8 cellular contexts compared by ENCODE assay signal in genomic region chr6:32127717-32128592, GRCh38. TPM values are rescaled to one million over a fixed set of nuclear protein-coding genes. Genes with fewer than 3 reads are reported as not detected.
A peak's percentile ranks its signal among the peaks of the same experiment; 100 is the strongest.
DNase-seq lines count a peak whose midpoint lies in the region; ATAC-seq, FAIRE-seq and TF ChIP-seq lines count a peak whose summit lies in the region.

Gene ATF6B, minus strand, starts transcription at chr6:32128246. Its CDS starts 39 bp downstream, at chr6:32128207.

- FAIRE-seq in D721Med (lab: Jason Lieb, UNC) (peak; percentile 55), endothelial cell of umbilical vein (lab: Jason Lieb, UNC) (peak; percentile 100)

- CTCF ChIA-PET in OCI-LY7 (lab: Charles Lee; ENCODE audit: unreplicated experiment) (interaction anchor here (1.4 to 1.5 kb wide), 2 partner anchors 9 to 27 kb away, joined by 7 read pairs; no protein-coding TSS in a partner anchor), endothelial cell of umbilical vein (lab: Charles Lee) (interaction anchor here (1.0 to 3.5 kb wide), 8 partner anchors 9 to 844 kb away, joined by 3 to 17 read pairs (median 4); partner anchors contain the start of gene PBX2)

- TF ChIP-seq POLR2A in endothelial cell of umbilical vein (IDR thresholded peaks at IDR 0.05; ENCODE audit: low read depth, low read length), result no peak

- H4K20me1 ChIP-seq in OCI-LY7 (ENCODE audit: insufficient read depth, low read length) (no peaks in the 10 kb centered on the region), endothelial cell of umbilical vein (replicated peaks; ENCODE audit: control insufficient read depth, extremely low read depth, insufficient read depth, low read length) (no peaks in the 10 kb centered on the region)

- TF ChIP-seq CTCF in D721Med (IDR thresholded peaks at IDR 0.05; ENCODE audit: insufficient read depth, missing control alignments), result no peak
- no peak for TF ChIP-seq CTCF in OCI-LY7 (conservative IDR thresholded peaks at IDR 0.05; ENCODE audit: low read length)
- TF ChIP-seq CTCF in endothelial cell of umbilical vein (IDR thresholded peaks at IDR 0.05; ENCODE audit: extremely low read depth in 1 of 2, insufficient read depth in 1 of 2, low read depth in 1 of 2, low read length in 2 of 2), result no peak

- H3K9ac ChIP-seq in endothelial cell of umbilical vein (replicated peaks; ENCODE audit: extremely low read depth, insufficient read depth, low read length), result peak within 1 kb of the TSS; percentile 89

- peak within 1 kb of the TSS; percentile 79 for H3K4me3 ChIP-seq in OCI-LY7 (ENCODE audit: low read depth, low read length, poor library complexity, severe bottlenecking)
- peak within 1 kb of the TSS; percentile 71 to 99 (median 84) for H3K4me3 ChIP-seq in endothelial cell of umbilical vein (replicated peaks in 1 of 3; ENCODE audit: insufficient read depth in 1 of 3, low read depth in 1 of 3, low read length in 3 of 3)

- H3K79me2 ChIP-seq in OCI-LY7 (ENCODE audit: insufficient read depth, low read depth, low read length) (peaks cover 30% of the 10 kb centered on the region; the same call in 1 of the 2 replicates), endothelial cell of umbilical vein (ENCODE audit: control insufficient read depth, insufficient read depth, low read length) (peaks cover 11% of the 10 kb centered on the region)

- H3K4me1 ChIP-seq in OCI-LY7 (ENCODE audit: insufficient read depth, low read length, poor library complexity, severe bottlenecking), result peaks cover 29% of the 10 kb centered on the region
- H3K4me1 ChIP-seq in endothelial cell of umbilical vein (ENCODE audit: control insufficient read depth, extremely low read depth, insufficient read depth, low read length), result peaks cover 20% of the 10 kb centered on the region

- H3K27me3 ChIP-seq in endothelial cell of umbilical vein (ENCODE audit: control insufficient read depth in 2 of 2, insufficient read depth in 2 of 2, low read length in 2 of 2), result no peaks in the 10 kb centered on the region

- POLR2A ChIA-PET in OCI-LY7 (lab: Charles Lee) (interaction anchor here (0.6 to 1.8 kb wide), 7 partner anchors 27 to 844 kb away, joined by 3 to 5 read pairs (median 4); partner anchors contain the start of gene GPSM3), endothelial cell of umbilical vein (lab: Charles Lee) (interaction anchor here (0.6 to 1.1 kb wide), 5 partner anchors 49 to 139 kb away, joined by 3 to 4 read pairs (median 4); no protein-coding TSS in a partner anchor)

- H3K4me2 ChIP-seq in OCI-LY7 (ENCODE audit: low read length), result peak within 1 kb of the TSS; percentile 97
- H3K4me2 ChIP-seq in endothelial cell of umbilical vein (ENCODE audit: insufficient read depth, low read length), result peak within 1 kb of the TSS; percentile 57

- DNase-seq in D721Med (ENCODE audit: insufficient read length, low spot score) (peak; percentile 74), HuH-7.5 (ENCODE audit: low spot score) (peak; percentile 89), OCI-LY7 (ENCODE audit: low spot score) (peak; percentile 99), activated T-cell treated with anti-CD3 and anti-CD28 coated beads for 1 hour (ENCODE audit: low read depth) (peak; percentile 93), endothelial cell of umbilical vein (ENCODE audit: low read depth, low spot score) (peak; percentile 99), midbrain (lab: John Stamatoyannopoulos, UW) (peak; percentile 100)
- peak; percentile 90 to 96 for DNase-seq in stimulated activated CD8-positive, alpha-beta memory T cell treated with anti-CD3 and anti-CD28 coated beads, Interleukin-2, amount 100 ng/mL, for 1 hour (ENCODE audit: low read depth in 2 of 2)

- dilution Hi-C loops in endothelial cell of umbilical vein (cut with MboI; ENCODE audit: extremely low pct_ligation_motif_present, low sequenced_read_pairs), result no loop called here

- H3K36me3 ChIP-seq in OCI-LY7 (ENCODE audit: insufficient read depth, low read length) (peaks cover 36% of the 10 kb centered on the region), endothelial cell of umbilical vein (ENCODE audit: control insufficient read depth in 2 of 2, extremely low read depth in 1 of 2, insufficient read depth in 2 of 2, low read length in 2 of 2) (peaks cover 3 to 18% of the 10 kb centered on the region in 2 experiments)

- H3K9me2 ChIP-seq in OCI-LY7 (ENCODE audit: insufficient read depth, low read length), result no peaks in the 10 kb centered on the region

- H3K9me3 ChIP-seq in OCI-LY7 (ENCODE audit: low read length), result no peaks in the 10 kb centered on the region
- no peaks in the 10 kb centered on the region for H3K9me3 ChIP-seq in endothelial cell of umbilical vein (replicated peaks; ENCODE audit: control insufficient read depth, insufficient read depth, low read length)

- H3K9me1 ChIP-seq in endothelial cell of umbilical vein (replicated peaks; ENCODE audit: control insufficient read depth, extremely low read depth, insufficient read depth, low read length), result no peaks in the 10 kb centered on the region

- H3K27ac ChIP-seq in OCI-LY7 (ENCODE audit: low read depth, low read length, poor library complexity, severe bottlenecking) (peak within 1 kb of the TSS; percentile 49), endothelial cell of umbilical vein (ENCODE audit: insufficient read depth, low read depth, low read length) (peak within 1 kb of the TSS; percentile 83)

- ATAC-seq in GM21526 (IDR thresholded peaks at IDR 0.05; ENCODE audit: low FRiP score, unreplicated experiment), result peak; percentile 77

- no TSS peak for BruUV-seq in OCI-LY7 (replicated peaks; lab: Mats Ljungman, UMichigan)
- BruUV-seq in endothelial cell of umbilical vein (replicated peaks; lab: Mats Ljungman, UMichigan), result no TSS peak

- H2AFZ ChIP-seq in OCI-LY7 (ENCODE audit: low read length) (peak within 1 kb of the TSS; percentile 14; the same call in 1 of the 2 replicates), endothelial cell of umbilical vein (ENCODE audit: low read depth, low read length) (peak within 1 kb of the TSS; percentile 86)

- intact Hi-C loops in OCI-LY7 (cut with micrococcal nuclease; ENCODE audit: unreplicated experiment) (no loop called here), endothelial cell of umbilical vein (cut with micrococcal nuclease) (loop anchor here (1.0 kb wide), 2 partner anchors 62 to 127 kb away; partner anchors contain the start of gene PBX2)

TF ChIP-seq in endothelial cell of umbilical vein, 7 proteins besides CTCF, POLR2A, EP300 and RAD21:
- TF ChIP-seq POLR2AphosphoS5 (IDR thresholded peaks at IDR 0.05; ENCODE audit: insufficient read depth, low read depth, low read length) (no peak), MAX (IDR thresholded peaks at IDR 0.05; ENCODE audit: insufficient read depth, insufficient read length) (peak; percentile 75)
TF ChIP-seq in endothelial cell of umbilical vein: peak in this region for 1.

RNA-seq across cellular contexts. Expression of gene ATF6B, which starts in this region (rescaled TPM):
- 44.8 and 57.7 TPM in 2 replicates for total RNA-seq in OCI-LY7 (2014; rRNA removed; shearing (Covaris generic))
- 122 and 125 TPM in 2 replicates for total RNA-seq in OCI-LY7 (2022)
- total RNA-seq in endothelial cell of umbilical vein, result 102 and 106 TPM in 2 replicates
- 113 and 115 TPM in 2 replicates for polyA plus RNA-seq in endothelial cell of umbilical vein
- polyA plus RNA-seq in endothelial cell of umbilical vein (2011; cell fraction: cytosol; rRNA removed), result 72.2 and 73.7 TPM in 2 replicates
- 173 and 238 TPM in 2 replicates for polyA plus RNA-seq in endothelial cell of umbilical vein (2011; cell fraction: nucleus; rRNA removed)
- 72.4 and 90.6 TPM in 2 replicates for polyA plus RNA-seq in endothelial cell of umbilical vein (2012)
- 87.7 and 103 TPM in 2 replicates for polyA minus RNA-seq in endothelial cell of umbilical vein
- 19.0 TPM for polyA minus RNA-seq in endothelial cell of umbilical vein (2011; cell fraction: cytosol; rRNA and poly(A)+ RNA removed)
- 72.4 and 80.5 TPM in 2 replicates for polyA minus RNA-seq in endothelial cell of umbilical vein (2011; cell fraction: nucleus; rRNA and poly(A)+ RNA removed)

Comparison
In these comparisons a context has a peak if more than half of its experiments do, and no peak if none do; other contexts are left out.
1. Peak in every context shown above with its lines: DNase-seq, ATAC-seq, H3K4me3 ChIP-seq and H3K27ac ChIP-seq.